Comparison of ENCODE assay signal across 28 cellular contexts in the genomic region with DNA sequence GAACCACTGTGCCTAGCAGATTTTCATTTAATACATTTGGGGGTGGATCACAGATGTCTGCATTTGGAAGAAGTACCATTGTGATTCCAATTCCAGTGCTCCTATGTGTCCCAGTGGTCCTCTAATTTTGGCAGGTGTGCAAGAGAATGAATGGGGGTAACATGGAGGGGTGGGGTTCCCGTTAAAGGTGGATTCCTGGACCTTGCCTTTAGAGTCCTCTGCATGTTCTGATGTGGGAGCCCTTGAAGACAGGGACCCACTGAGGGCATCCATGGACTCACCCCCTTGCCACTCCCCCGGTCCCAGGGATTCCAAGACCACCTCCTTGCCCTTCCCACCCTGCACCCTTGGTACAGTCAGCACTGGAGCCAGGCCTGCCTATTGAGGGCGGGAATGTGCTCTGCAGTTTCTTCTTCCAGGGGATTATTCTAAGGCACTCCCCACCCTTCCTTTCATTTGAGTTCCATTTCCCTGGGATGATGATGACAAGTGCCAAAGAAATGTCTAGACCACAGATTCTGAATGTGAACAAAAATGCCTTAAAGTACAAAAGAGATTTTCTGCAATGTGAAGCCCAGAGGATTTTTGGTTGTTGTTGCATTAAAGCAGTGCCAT.
"Had no signal": no experiment of that assay in that cellular context is flagged by ENCODE, and none has a peak within 500 bp of the region (broad histone marks: within the 10 kb centered on the region; RNA-seq: fewer than 3 reads in every experiment).

No MANE protein-coding gene starts in this region.

- H3K4me3 ChIP-seq: coronary artery, esophagus muscularis mucosa, gastroesophageal sphincter, heart left ventricle, hepatocyte, lower lobe of right lung, mucosa of descending colon, prostate gland, sigmoid colon, skin epidermis, thoracic aorta, transverse colon, vagina had no signal

- H3K9me3 ChIP-seq: gastroesophageal sphincter, lower lobe of right lung, mucosa of descending colon, prostate gland, thoracic aorta, transverse colon, vagina had no signal

- H3K27me3 ChIP-seq: foreskin keratinocyte, gastroesophageal sphincter, hepatocyte, sigmoid colon, transverse colon, vagina had no signal

- H3K4me2 ChIP-seq: hepatocyte had no signal

- H3K4me3 Mint-ChIP-seq: naive B cell; natural killer cell treated with Interleukin-12 subunit alpha and Interleukin-12 subunit beta and Interleukin-15 and Interleukin-18, amount 100 ng/mL, for 72 hours; neural crest cell; stimulated activated naive B cell treated with anti-CD40 and anti-IgM and Interleukin-4, amounts not matched to agents 10 μg/mL and 1 μg/mL and 100 μg/mL, for 72 hours; stimulated activated naive CD8-positive, alpha-beta T cell treated with anti-CD3 and anti-CD28 coated beads, Interleukin-15, Interleukin-2, amounts not matched to agents 100 ng/mL and 50 ng/mL, for 24 hours had no signal

- FAIRE-seq: endothelial cell of umbilical vein had no signal

- H3K27ac ChIP-seq: coronary artery, esophagus muscularis mucosa, foreskin keratinocyte, gastroesophageal sphincter, heart left ventricle, hepatocyte, lower lobe of right lung, prostate gland, sigmoid colon, skin epidermis, thoracic aorta, transverse colon, vagina had no signal

- H3K36me3 Mint-ChIP-seq: natural killer cell treated with Interleukin-12 subunit alpha and Interleukin-12 subunit beta and Interleukin-15 and Interleukin-18, amount 100 ng/mL, for 72 hours had no signal

- H3K9me3 Mint-ChIP-seq: natural killer cell treated with Interleukin-12 subunit alpha and Interleukin-12 subunit beta and Interleukin-15 and Interleukin-18, amount 100 ng/mL, for 72 hours had no signal

- H3K36me3 ChIP-seq: esophagus muscularis mucosa, gastroesophageal sphincter, heart left ventricle, lower lobe of right lung, prostate gland, sigmoid colon, thoracic aorta, transverse colon, vagina had no signal

- DNase-seq: dermis blood vessel endothelial cell; effector memory CD4-positive, alpha-beta T cell; foreskin keratinocyte; heart left ventricle; islet precursor cell; kidney glomerular epithelial cell; left ventricle myocardium superior; lower lobe of right lung; mucosa of descending colon; naive B cell; sigmoid colon; stimulated activated CD4-positive, alpha-beta T cell treated with anti-CD3 and anti-CD28 coated beads, Interleukin-15, amount 100 ng/mL, for 24 hours; stimulated activated CD4-positive, alpha-beta T cell treated with anti-CD3 and anti-CD28 coated beads, Interleukin-2, amount 100 ng/mL, for 48 hours; stimulated activated naive B cell treated with anti-CD40 and anti-IgM and Interleukin-4, amounts not matched to agents 10 μg/mL and 1 μg/mL and 100 μg/mL, for 72 hours; transverse colon had no signal

- H3K4me1 ChIP-seq: esophagus muscularis mucosa, foreskin keratinocyte, gastroesophageal sphincter, lower lobe of right lung, prostate gland, sigmoid colon, transverse colon, vagina had no signal

- H2AFZ ChIP-seq: hepatocyte had no signal

- H3K4me1 Mint-ChIP-seq: naive B cell; stimulated activated naive B cell treated with anti-CD40 and anti-IgM and Interleukin-4, amounts not matched to agents 10 μg/mL and 1 μg/mL and 100 μg/mL, for 72 hours had no signal

- ATAC-seq: foreskin keratinocyte; gastroesophageal sphincter; heart left ventricle; left ventricle myocardium superior; lower lobe of right lung; mucosa of descending colon; natural killer cell treated with Interleukin-12 subunit alpha and Interleukin-12 subunit beta and Interleukin-15 and Interleukin-18, amount 100 ng/mL, for 72 hours; right cardiac atrium; stimulated activated naive B cell treated with anti-CD40 and anti-IgM and Interleukin-4, amounts not matched to agents 10 μg/mL and 1 μg/mL and 100 μg/mL, for 72 hours had no signal

- H3K79me2 ChIP-seq: hepatocyte had no signal

- H3K27ac Mint-ChIP-seq: naive B cell; natural killer cell treated with Interleukin-12 subunit alpha and Interleukin-12 subunit beta and Interleukin-15 and Interleukin-18, amount 100 ng/mL, for 72 hours; stimulated activated naive B cell treated with anti-CD40 and anti-IgM and Interleukin-4, amounts not matched to agents 10 μg/mL and 1 μg/mL and 100 μg/mL, for 72 hours; stimulated activated naive CD8-positive, alpha-beta T cell treated with anti-CD3 and anti-CD28 coated beads, Interleukin-15, Interleukin-2, amounts not matched to agents 100 ng/mL and 50 ng/mL, for 24 hours had no signal
